ENCODE assay signal across 8 cellular contexts in genomic region chr1:235075121-235075954, GRCh38. TPM values are rescaled to one million over a fixed set of nuclear protein-coding genes. Genes with fewer than 3 reads are reported as not detected.
DNase-seq lines count a peak whose midpoint lies in the region; ATAC-seq and TF ChIP-seq lines count a peak whose summit lies in the region.

No MANE protein-coding gene starts in this region.

- H3K36me3 ChIP-seq in psoas muscle (ENCODE audit: insufficient read depth in 1 of 2, low read depth in 1 of 2): no peaks in the 10 kb centered on the region
- no peaks in the 10 kb centered on the region for H3K36me3 ChIP-seq in aorta (ENCODE audit: control insufficient read depth in 1 of 2, insufficient read depth in 2 of 2, low read length in 1 of 2)

- DNase-seq in NCI-H69 (lab: John Stamatoyannopoulos, UW) (peak; percentile 86), activated T-helper 1 cell treated with Interleukin-2 at 50 U/mL for 16 hours (ENCODE audit: low read depth) (peak; percentile 31), glomerular visceral epithelial cell (ENCODE audit: extremely low spot score) (peak; percentile 69), psoas muscle (peak; percentile 83 to 88), aorta (peak; percentile 88 to 93), SW 1271 (lab: John Stamatoyannopoulos, UW) (no peak)

- WGBS in psoas muscle, 3 donors: 17 to 26% (median 20%) methylated on average over 26 of the region's 26 CpGs
- 7% methylated on average over 26 of the region's 26 CpGs for WGBS in aorta, 2 donors

- H3K9me3 ChIP-seq in psoas muscle (no peaks in the 10 kb centered on the region), aorta (ENCODE audit: control insufficient read depth, low read length) (no peaks in the 10 kb centered on the region)

- TF ChIP-seq CTCF in psoas muscle (IDR thresholded peaks at IDR 0.05): no peak

- ATAC-seq in GM18508 (IDR thresholded peaks at IDR 0.05; ENCODE audit: insufficient read depth, unreplicated experiment) (peak; percentile 52), HG02610 (IDR thresholded peaks at IDR 0.05; ENCODE audit: unreplicated experiment) (peak; percentile 64), psoas muscle (peak; percentile 47 to 64 (median 60)), aorta (ENCODE audit: low FRiP score) (peak; percentile 81)

- H3K27me3 ChIP-seq in psoas muscle (ENCODE audit: insufficient read depth in 3 of 3, low read length in 2 of 3) (no peaks in the 10 kb centered on the region), aorta (ENCODE audit: control insufficient read depth in 1 of 2, insufficient read depth in 2 of 2, low read length in 1 of 2) (no peaks in the 10 kb centered on the region)

- peak overlapping the region; percentile 4 for H3K4me3 ChIP-seq in psoas muscle
- H3K4me3 ChIP-seq in aorta (ENCODE audit: low read length in 2 of 2): no peak overlapping the region

- peaks cover 72% of the 10 kb centered on the region for H3K4me1 ChIP-seq in psoas muscle
- peaks cover 0 to 5% of the 10 kb centered on the region in 2 donors for H3K4me1 ChIP-seq in aorta (ENCODE audit: control insufficient read depth in 1 of 2, insufficient read depth in 2 of 2, low read length in 2 of 2)

- intact Hi-C loops in psoas muscle (cut with DNase I) (loop anchor here (2.0 to 10.0 kb wide), 6 partner anchors 178 to 538 kb away; partner anchors contain the start of gene IRF2BP2 (in 1 of the 2)), aorta (cut with DNase I) (loop anchor here (1.0 to 5.0 kb wide), 8 partner anchors 91 to 465 kb away; partner anchors contain the start of gene IRF2BP2 (in 2 of the 2))

- H3K27ac ChIP-seq in psoas muscle (peak overlapping the region; percentile 96), aorta (ENCODE audit: low read depth in 1 of 2, low read length in 2 of 2) (peak overlapping the region; percentile 58 to 93)

RNA-seq across cellular contexts. Expression of gene TOMM20, which starts 53.3 kb away (rescaled TPM):
- 10 to 100 TPM; 56.3 to 88.7 (median 66.9) TPM for total RNA-seq in psoas muscle
- polyA plus RNA-seq in psoas muscle: 10 to 100 TPM; 44.7 to 90.9 (median 77.0) TPM
- total RNA-seq in aorta: 10 to 100 TPM; 77.3 to 78.1 TPM
- 10 to 100 TPM; 69.8 to 97.5 TPM for polyA plus RNA-seq in aorta

Comparison
In these comparisons a context has a peak if more than half of its experiments do, and no peak if none do; other contexts are left out.
1. DNase-seq: peak in NCI-H69 (single experiment), activated T-helper 1 cell treated with Interleukin-2 at 50 U/mL for 16 hours (single experiment), glomerular visceral epithelial cell (single experiment), psoas muscle (2 of 2) and aorta (2 of 2); none in SW 1271 (0 of 2).
2. Peak in every context shown above with its lines, with median percentiles within 50 percentile points of each other: ATAC-seq.